Comparison of ENCODE assay signal across 8 cellular contexts in genomic region chr2:71226391-71226964, GRCh38. TPM values are rescaled to one million over a fixed set of nuclear protein-coding genes. Genes with fewer than 3 reads are reported as not detected.
DNase-seq lines count a peak whose midpoint lies in the region; ATAC-seq and TF ChIP-seq lines count a peak whose summit lies in the region.

No MANE protein-coding gene starts in this region.

- CTCF ChIA-PET in CD8-positive, alpha-beta memory T cell (lab: Charles Lee) = interaction anchor here (1.0 to 1.7 kb wide), 4 partner anchors 13 to 105 kb away, joined by 3 to 7 read pairs (median 4); partner anchors contain the start of gene ZNF638

- in situ Hi-C loops in ACHN (cut with HindIII; ENCODE audit: low pct_ligation_motif_present, low pct_unique_long_range_greater_than_20kb, low sequenced_read_pairs) = no loop called here

- peaks cover 12% of the 10 kb centered on the region for H3K4me1 ChIP-seq in CD8-positive, alpha-beta memory T cell (ENCODE audit: insufficient read depth, low read length)
- peaks cover 8% of the 10 kb centered on the region for H3K4me1 ChIP-seq in effector memory CD4-positive, alpha-beta T cell (ENCODE audit: control insufficient read depth, insufficient read depth, low read length, poor library complexity, severe bottlenecking)

- H3K9me3 Mint-ChIP-seq in CD8-positive, alpha-beta memory T cell = no peaks in the 10 kb centered on the region
- H3K9me3 Mint-ChIP-seq in mesothelial cell of epicardium = peaks cover 5% of the 10 kb centered on the region

- peaks cover 7 to 13% of the 10 kb centered on the region in 2 donors for H3K27me3 Mint-ChIP-seq in CD8-positive, alpha-beta memory T cell
- peaks cover 11% of the 10 kb centered on the region for H3K27me3 Mint-ChIP-seq in mesothelial cell of epicardium (ENCODE audit: low read depth)

- no peaks in the 10 kb centered on the region for H3K27me3 ChIP-seq in CD8-positive, alpha-beta memory T cell (ENCODE audit: insufficient read depth, low read length, poor library complexity, severe bottlenecking)
- H3K27me3 ChIP-seq in WERI-Rb-1 (ENCODE audit: insufficient read depth, low read depth, severe bottlenecking) = no peaks in the 10 kb centered on the region
- H3K27me3 ChIP-seq in effector memory CD4-positive, alpha-beta T cell (replicated peaks; ENCODE audit: control insufficient read depth, insufficient read depth, low read length, poor library complexity, severe bottlenecking) = no peaks in the 10 kb centered on the region

- peak overlapping the region; percentile 80 to 98 (median 97) for H3K4me3 Mint-ChIP-seq in CD8-positive, alpha-beta memory T cell
- H3K4me3 Mint-ChIP-seq in mesothelial cell of epicardium = peak overlapping the region; percentile 99

- peak; percentile 32; the same call in 1 of the 2 replicates for TF ChIP-seq CTCF in WERI-Rb-1 (IDR thresholded peaks at IDR 0.05; ENCODE audit: low read depth, low read length)
- no peak for TF ChIP-seq CTCF in mesothelial cell of epicardium (IDR thresholded peaks at IDR 0.05; ENCODE audit: unreplicated experiment)

- ATAC-seq in GM21528 (IDR thresholded peaks at IDR 0.05; ENCODE audit: low FRiP score, unreplicated experiment) = peak; percentile 25

- H3K9me3 ChIP-seq in CD8-positive, alpha-beta memory T cell (ENCODE audit: low read length) = no peaks in the 10 kb centered on the region
- no peaks in the 10 kb centered on the region for H3K9me3 ChIP-seq in WERI-Rb-1 (ENCODE audit: severe bottlenecking)
- H3K9me3 ChIP-seq in effector memory CD4-positive, alpha-beta T cell (ENCODE audit: control insufficient read depth, low read length) = no peaks in the 10 kb centered on the region

- no peaks in the 10 kb centered on the region for H3K36me3 ChIP-seq in CD8-positive, alpha-beta memory T cell (ENCODE audit: insufficient read depth, low read length)
- no peaks in the 10 kb centered on the region for H3K36me3 ChIP-seq in WERI-Rb-1
- no peaks in the 10 kb centered on the region for H3K36me3 ChIP-seq in effector memory CD4-positive, alpha-beta T cell (ENCODE audit: control insufficient read depth, insufficient read depth, low read length)

- H3K27ac Mint-ChIP-seq in CD8-positive, alpha-beta memory T cell = peak overlapping the region; percentile 76 to 99 (median 95)
- peak overlapping the region; percentile 98 for H3K27ac Mint-ChIP-seq in mesothelial cell of epicardium

- H3K4me1 Mint-ChIP-seq in CD8-positive, alpha-beta memory T cell = peaks cover 17 to 31% (median 26%) of the 10 kb centered on the region in 3 donors
- peaks cover 11% of the 10 kb centered on the region for H3K4me1 Mint-ChIP-seq in mesothelial cell of epicardium

- H3K27ac ChIP-seq in CD8-positive, alpha-beta memory T cell (ENCODE audit: low read depth, low read length) = peak overlapping the region; percentile 62
- H3K27ac ChIP-seq in WERI-Rb-1 (peak overlapping the region; percentile 64), temporal lobe (ENCODE audit: low read depth, low read length) (peak overlapping the region; percentile 78)
- peak overlapping the region; percentile 75 for H3K27ac ChIP-seq in effector memory CD4-positive, alpha-beta T cell (ENCODE audit: insufficient read depth, low read length, poor library complexity, severe bottlenecking)

- POLR2A ChIA-PET in CD8-positive, alpha-beta memory T cell (lab: Charles Lee) = interaction anchor here (1.0 to 1.8 kb wide), 3 partner anchors 50 to 158 kb away, joined by 6 to 14 read pairs (median 7); partner anchors contain the start of genes MCEE, MPHOSPH10 and NAGK

- DNase-seq in CD8-positive, alpha-beta memory T cell = peak in 2 of 5 donors; percentile 6 to 10
- DNase-seq in M059J (ENCODE audit: low read depth) = peak; percentile 17
- peak; percentile 57 for DNase-seq in WERI-Rb-1
- DNase-seq in effector memory CD4-positive, alpha-beta T cell = peak in 2 of 3 donors; percentile 11 to 18
- peak in 1 of 2 experiments; percentile 49 for DNase-seq in mesothelial cell of epicardium (ENCODE audit: low spot score in 2 of 2, unreplicated experiment in 2 of 2)
- no peak for DNase-seq in ACHN

- H3K36me3 Mint-ChIP-seq in CD8-positive, alpha-beta memory T cell = peaks cover 0 to 8% (median 4%) of the 10 kb centered on the region in 3 donors
- no peaks in the 10 kb centered on the region for H3K36me3 Mint-ChIP-seq in mesothelial cell of epicardium

- H3K4me3 ChIP-seq in CD8-positive, alpha-beta memory T cell (ENCODE audit: low read length) = peak overlapping the region; percentile 78
- H3K4me3 ChIP-seq in WERI-Rb-1 (ENCODE audit: low read depth, low read length) = peak overlapping the region; percentile 81
- peak overlapping the region; percentile 72 for H3K4me3 ChIP-seq in effector memory CD4-positive, alpha-beta T cell (ENCODE audit: insufficient read depth, low read depth, low read length, poor library complexity, severe bottlenecking)

RNA-seq across cellular contexts. Expression of gene PAIP2B, which starts 0.4 kb away (rescaled TPM):
- total RNA-seq in CD8-positive, alpha-beta memory T cell = 1 to 10 TPM; 2.1 to 2.3 TPM
- polyA plus RNA-seq in CD8-positive, alpha-beta memory T cell = 2.2 TPM
- 0.52 and 0.81 TPM in 2 replicates for total RNA-seq in M059J (2014; rRNA removed; shearing (Covaris generic))
- total RNA-seq in mesothelial cell of epicardium (10.3 to 11.3 TPM (median 10.8 TPM) in 3 replicates), temporal lobe (13.3 TPM)
